Comparison of ENCODE assay signal across 1 cellular context in the genomic region with DNA sequence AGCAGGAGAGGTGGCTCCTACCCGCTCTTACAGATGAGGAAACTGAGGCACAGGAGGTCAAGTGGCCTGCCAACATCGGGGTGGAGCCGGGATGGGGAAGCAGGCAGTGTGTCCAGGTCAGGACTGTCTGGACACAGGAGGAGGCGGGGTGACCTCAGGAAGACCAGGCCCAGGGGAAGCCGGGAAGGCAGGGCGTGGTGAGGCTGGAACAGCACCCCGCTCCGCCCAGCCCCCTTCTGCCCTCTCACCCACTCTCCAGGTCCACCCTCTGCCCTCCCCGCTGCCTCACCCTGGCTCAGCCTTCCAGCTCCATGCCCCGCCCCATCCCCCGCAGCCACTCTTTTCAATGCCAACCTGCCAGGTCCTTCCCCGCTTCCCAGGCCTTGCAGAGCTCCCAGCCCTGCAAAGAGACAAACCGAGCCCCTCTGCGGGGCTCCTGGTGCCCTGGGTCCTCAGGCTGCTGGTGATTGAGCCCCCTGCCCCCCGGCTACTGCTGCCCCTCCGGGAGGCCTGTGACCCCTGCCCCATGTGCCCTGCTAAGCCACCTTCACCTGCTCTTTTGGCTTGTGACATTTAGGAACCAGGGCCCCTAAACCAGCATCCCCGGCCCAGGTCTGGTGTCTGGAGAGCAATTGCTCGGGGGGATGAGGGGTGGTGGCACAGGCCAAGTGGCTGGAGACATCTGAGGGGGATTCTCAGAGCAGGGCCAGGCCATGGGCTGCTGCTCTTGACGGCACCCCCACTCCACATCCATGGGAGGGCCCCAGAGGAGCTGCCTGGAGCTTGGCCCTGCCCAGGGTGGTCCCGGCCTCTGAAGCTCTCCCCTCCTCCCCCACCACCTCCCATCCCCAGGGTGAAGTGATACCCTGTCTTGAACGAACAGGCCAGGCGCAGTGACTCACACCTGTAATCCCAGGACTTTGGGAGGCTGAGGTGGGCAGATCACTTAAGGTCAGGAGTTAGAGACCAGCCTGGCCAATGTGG.
TF ChIP-seq lines count a peak whose summit lies in the region.
"Not testable (repeated sequence)": the region's sequence is repeated elsewhere in the genome, so short reads cannot be mapped to it uniquely, and the experiment has no call there.

No MANE protein-coding gene starts in this region.

TF ChIP-seq in A549, 52 proteins besides CTCF, POLR2A, EP300 and RAD21:
- TF ChIP-seq FOSL2 (IDR thresholded peaks at IDR 0.05): not testable (repeated sequence)
- TF ChIP-seq FOSL2 (CRISPR knock-in tag; IDR thresholded peaks at IDR 0.05) (peak; percentile 36; the same call in 1 of the 2 replicates), JUN (IDR thresholded peaks at IDR 0.05) (peak in 1 of 2 experiments; percentile 33; a peak in 1 of 5 replicates)
